In the genomic region with DNA sequence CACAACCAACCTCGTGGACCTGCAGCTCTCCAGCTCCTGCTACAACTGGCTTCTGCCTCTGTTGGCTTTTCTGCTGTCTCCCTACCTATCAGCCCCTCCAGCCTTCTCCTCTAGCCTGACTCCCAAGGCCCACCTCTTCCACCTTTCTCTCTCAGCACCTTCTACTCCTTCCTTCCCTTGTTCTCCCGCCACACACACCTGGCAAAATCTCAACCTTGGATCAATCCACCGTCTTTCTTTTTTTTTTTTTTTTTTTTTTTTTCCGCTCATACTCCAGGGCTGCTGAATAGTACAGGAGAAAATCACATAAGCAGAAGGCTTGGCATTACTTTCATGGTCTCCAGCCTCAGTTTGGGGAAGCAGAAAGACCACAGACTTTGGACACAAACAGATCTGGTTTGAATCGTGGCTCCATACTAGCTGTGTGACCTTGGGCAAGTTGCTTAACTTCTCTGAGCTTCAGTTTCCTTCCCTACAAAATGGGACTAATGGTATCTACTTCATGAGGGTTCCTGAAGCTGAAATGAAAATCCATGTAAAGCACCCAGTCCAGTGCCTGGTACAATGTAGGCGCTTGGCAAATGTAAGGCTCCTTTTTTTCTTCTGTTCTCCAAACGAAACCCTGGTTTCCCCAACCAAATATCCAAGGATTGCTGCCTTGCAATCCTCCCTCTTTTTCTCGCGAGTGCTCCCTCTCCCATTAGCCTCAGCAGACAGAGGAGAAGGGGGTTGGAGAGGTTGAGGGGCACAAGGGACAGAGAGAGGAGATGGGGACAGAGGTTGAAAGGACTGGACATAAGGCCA, we compare ENCODE assay signal across 10 cellular contexts. TPM values are rescaled to one million over a fixed set of nuclear protein-coding genes. Genes with fewer than 3 reads are reported as not detected.
DNase-seq lines count a peak whose midpoint lies in the region; ATAC-seq and TF ChIP-seq lines count a peak whose summit lies in the region.
"Had no signal": no experiment of that assay in that cellular context is flagged by ENCODE, and none has a peak within 500 bp of the region (broad histone marks: within the 10 kb centered on the region; RNA-seq: fewer than 3 reads in every experiment).

No MANE protein-coding gene starts in this region.

- CTCF ChIA-PET in CD8-positive, alpha-beta memory T cell (lab: Charles Lee), result no interaction called here

- H3K4me3 Mint-ChIP-seq in CD8-positive, alpha-beta memory T cell, result peak overlapping the region in 5 of 7 donors; percentile 8 to 59 (median 14)

- no peak for TF ChIP-seq CTCF in fibroblast of villous mesenchyme (IDR thresholded peaks at IDR 0.05; ENCODE audit: insufficient read depth, low read depth, low read length)

- no peaks in the 10 kb centered on the region for H3K36me3 ChIP-seq in CD8-positive, alpha-beta memory T cell (ENCODE audit: insufficient read depth, low read length)
- H3K36me3 ChIP-seq in SJCRH30, result no peaks in the 10 kb centered on the region

- intact Hi-C loops in posterior vena cava (cut with DNase I), result no loop called here

- DNase-seq in CD8-positive, alpha-beta memory T cell, result no peak
- no peak for DNase-seq in SJCRH30
- DNase-seq in fibroblast of villous mesenchyme (ENCODE audit: low read depth), result no peak
- peak; percentile 1 for DNase-seq in posterior vena cava (ENCODE audit: low spot score)
- DNase-seq in NCI-H2107 (lab: John Stamatoyannopoulos, UW), result no peak
- no peak for DNase-seq in HUDEP-2 (lab: John Stamatoyannopoulos, UW; ENCODE audit: unreplicated experiment in 76 of 76)
- no peak for DNase-seq in epidermal melanocyte (ENCODE audit: insufficient read length, low spot score)
- DNase-seq: activated CD4-positive, alpha-beta T cell treated with anti-CD3 and anti-CD28 coated beads, Interleukin-2, amount 50 U/mL, for 4 hours had no signal

- no peak for ATAC-seq in GM21528 (IDR thresholded peaks at IDR 0.05; ENCODE audit: low FRiP score, unreplicated experiment)

- H3K9me3 Mint-ChIP-seq in CD8-positive, alpha-beta memory T cell, result peaks cover 0 to 3% (median 0%) of the 10 kb centered on the region in 5 donors

- H3K27me3 ChIP-seq in CD8-positive, alpha-beta memory T cell (ENCODE audit: insufficient read depth, low read length, poor library complexity, severe bottlenecking), result no peaks in the 10 kb centered on the region
- no peaks in the 10 kb centered on the region for H3K27me3 ChIP-seq in SJCRH30

- H3K4me1 ChIP-seq in CD8-positive, alpha-beta memory T cell (ENCODE audit: insufficient read depth, low read length), result no peaks in the 10 kb centered on the region
- H3K4me1 ChIP-seq in SJCRH30, result no peaks in the 10 kb centered on the region

- no peak overlapping the region for H3K4me3 ChIP-seq in CD8-positive, alpha-beta memory T cell (ENCODE audit: low read length)
- H3K4me3 ChIP-seq in SJCRH30, result peak overlapping the region; percentile 68
- H3K4me3 ChIP-seq in fibroblast of villous mesenchyme (ENCODE audit: low read depth, low read length), result peak overlapping the region; percentile 67

- H3K9me3 ChIP-seq in CD8-positive, alpha-beta memory T cell (ENCODE audit: low read length), result no peaks in the 10 kb centered on the region
- no peaks in the 10 kb centered on the region for H3K9me3 ChIP-seq in SJCRH30 (replicated peaks)

- POLR2A ChIA-PET in CD8-positive, alpha-beta memory T cell (lab: Charles Lee), result no interaction called here

- no peak overlapping the region for H3K27ac ChIP-seq in CD8-positive, alpha-beta memory T cell (ENCODE audit: low read depth, low read length)
- H3K27ac ChIP-seq in SJCRH30, result peak overlapping the region; percentile 40; the same call in 1 of the 2 replicates

- H3K27me3 Mint-ChIP-seq in CD8-positive, alpha-beta memory T cell, result peaks cover 25 to 27% of the 10 kb centered on the region in 2 donors

- H3K4me1 Mint-ChIP-seq in CD8-positive, alpha-beta memory T cell, result peaks cover 0 to 6% (median 4%) of the 10 kb centered on the region in 3 donors

- H3K27ac Mint-ChIP-seq in CD8-positive, alpha-beta memory T cell, result no peak overlapping the region

- H3K36me3 Mint-ChIP-seq in CD8-positive, alpha-beta memory T cell, result peaks cover 0 to 1% (median 0%) of the 10 kb centered on the region in 3 donors

RNA-seq across cellular contexts. Expression of a gene that starts 1.7 kb away (rescaled TPM):
- total RNA-seq in CD8-positive, alpha-beta memory T cell, result under 1 TPM in 1 of 2 experiments, not detected in 1; 0.07 TPM
- 0.67 TPM for polyA plus RNA-seq in CD8-positive, alpha-beta memory T cell
- total RNA-seq in SJCRH30 (2014; rRNA removed; shearing (Covaris generic)), result 4.5 and 4.7 TPM in 2 replicates
- 10.4 and 11.0 TPM in 2 replicates for total RNA-seq in fibroblast of villous mesenchyme
- total RNA-seq in posterior vena cava, result 1 to 10 TPM; 7.6 to 9.6 TPM
- total RNA-seq: mononuclear cell had no signal

RNA-seq across cellular contexts. Expression of a gene that starts 35.7 kb away (rescaled TPM):
- total RNA-seq in CD8-positive, alpha-beta memory T cell, result 10 to 100 TPM; 92.1 to 92.8 TPM
- polyA plus RNA-seq in CD8-positive, alpha-beta memory T cell, result 56.1 TPM
- total RNA-seq in SJCRH30 (2014; rRNA removed; shearing (Covaris generic)), result 36.9 and 37.0 TPM in 2 replicates
- total RNA-seq in fibroblast of villous mesenchyme (39.9 and 49.2 TPM in 2 replicates), posterior vena cava (10 to 100 TPM; 26.3 to 28.5 TPM)

RNA-seq across cellular contexts. Expression of a gene that starts 54.2 kb away (rescaled TPM):
- 10 to 100 TPM; 53.5 to 56.4 TPM for total RNA-seq in CD8-positive, alpha-beta memory T cell
- polyA plus RNA-seq in CD8-positive, alpha-beta memory T cell, result 67.7 TPM
- 27.8 and 29.1 TPM in 2 replicates for total RNA-seq in SJCRH30 (2014; rRNA removed; shearing (Covaris generic))
- total RNA-seq in fibroblast of villous mesenchyme, result 9.3 and 12.1 TPM in 2 replicates
- total RNA-seq in posterior vena cava, result 10 to 100 TPM; 38.6 to 39.3 TPM
